9 cellular contexts compared by ENCODE assay signal in the genomic region with DNA sequence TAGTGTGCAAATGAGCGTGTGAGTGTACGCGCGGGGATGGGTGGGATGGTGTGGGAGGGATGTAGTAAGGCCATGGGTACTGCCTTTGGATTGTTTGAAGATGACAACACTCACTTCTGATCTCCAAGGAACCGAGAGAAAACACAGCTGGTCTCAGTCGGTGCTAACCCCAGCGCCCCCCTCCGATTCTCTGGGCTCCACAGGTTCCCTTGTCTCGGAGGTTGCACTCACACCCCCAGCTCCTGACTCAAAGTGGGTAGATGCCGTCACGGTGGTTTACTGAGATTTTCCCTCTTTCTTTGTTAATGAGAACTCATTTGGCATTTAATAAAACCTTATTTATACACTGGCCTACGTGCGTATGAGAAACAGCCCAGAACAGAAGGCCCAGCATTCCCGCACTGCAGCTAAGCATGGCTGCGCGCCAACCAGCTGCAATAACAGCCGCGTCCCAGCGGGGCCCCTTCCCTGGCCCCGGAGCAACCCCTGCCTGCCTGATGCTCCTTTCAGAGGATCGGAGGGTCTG. TPM values are rescaled to one million over a fixed set of nuclear protein-coding genes. Genes with fewer than 3 reads are reported as not detected.
DNase-seq lines count a peak whose midpoint lies in the region; ATAC-seq, FAIRE-seq and TF ChIP-seq lines count a peak whose summit lies in the region.
"Had no signal": no experiment of that assay in that cellular context is flagged by ENCODE, and none has a peak within 500 bp of the region (broad histone marks: within the 10 kb centered on the region; RNA-seq: fewer than 3 reads in every experiment).

No MANE protein-coding gene starts in this region.

- in situ Hi-C loops in KBM-7 (cut with MboI; ENCODE audit: low pct_unique_long_range_greater_than_20kb, low sequenced_read_pairs): no loop called here

- no peak for TF ChIP-seq CTCF in kidney (IDR thresholded peaks at IDR 0.05; ENCODE audit: borderline replicate concordance, extremely low read depth, insufficient read depth)
- no peak for TF ChIP-seq CTCF in GM20000 (IDR thresholded peaks at IDR 0.05; ENCODE audit: extremely low read depth, missing control alignments)

- DNase-seq in EL (peak; percentile 57), brain pericyte (ENCODE audit: low read depth, low spot score) (peak; percentile 99), kidney (peak; percentile 94), sciatic nerve (ENCODE audit: low spot score) (peak; percentile 94), GM20000 (ENCODE audit: low spot score) (no peak), NCI-H2081 (lab: John Stamatoyannopoulos, UW) (no peak), KBM-7 (no peak)
- DNase-seq in NK-92 treated with Interleukin-12 subunit alpha and Interleukin-12 subunit beta, amount 100 ng/mL, for 24 hours (lab: John Stamatoyannopoulos, UW): no peak
- DNase-seq: activated naive CD8-positive, alpha-beta T cell treated with anti-CD3 and anti-CD28 coated beads, Interleukin-2, amount 10 ng/mL, durations not matched to agents 7 days and 5 days had no signal

- H3K36me3 ChIP-seq in kidney (ENCODE audit: control insufficient read depth in 1 of 2, insufficient read depth in 2 of 2, low read length in 2 of 2): no peaks in the 10 kb centered on the region

- H3K9ac ChIP-seq in kidney (ENCODE audit: low read length in 2 of 2): peak overlapping the region in 1 of 2 donors; percentile 37

- H3K27ac ChIP-seq in kidney (ENCODE audit: low read depth in 2 of 2, low read length in 2 of 2): peak overlapping the region; percentile 77 to 87

- peaks cover 22 to 34% of the 10 kb centered on the region in 2 donors for H3K4me1 ChIP-seq in kidney (ENCODE audit: control insufficient read depth in 1 of 2, insufficient read depth in 1 of 2, low read depth in 1 of 2, low read length in 2 of 2)

- intact Hi-C loops in kidney (cut with DNase I) (no loop called here), sciatic nerve (cut with DNase I) (no loop called here)

- ATAC-seq in sciatic nerve: peak; percentile 91

- no peak overlapping the region for H3K4me3 ChIP-seq in kidney (ENCODE audit: low read length in 2 of 2)

- H3K9me3 ChIP-seq in kidney (ENCODE audit: control insufficient read depth in 1 of 2, low read length in 2 of 2): no peaks in the 10 kb centered on the region

- no peak for FAIRE-seq in kidney (lab: Jason Lieb, UNC)

RNA-seq across cellular contexts. Expression of gene ABCA4, which starts 25.8 kb away (rescaled TPM):
- 1.5 TPM for total RNA-seq in kidney
- polyA plus RNA-seq in kidney (ENCODE audit: insufficient read depth, low read depth, low replicate concordance): 2.1 TPM
- 0.40 TPM for total RNA-seq in sciatic nerve
- total RNA-seq: activated naive CD8-positive, alpha-beta T cell treated with anti-CD3 and anti-CD28 coated beads, Interleukin-2, amount 10 ng/mL, durations not matched to agents 7 days and 5 days had no signal

Comparison
In these comparisons a context has a peak if more than half of its experiments do, and no peak if none do; other contexts are left out.
1. DNase-seq: peak in EL (single experiment), brain pericyte (single experiment), kidney (single experiment) and sciatic nerve (single experiment); none in NK-92 treated with Interleukin-12 subunit alpha and Interleukin-12 subunit beta, amount 100 ng/mL, for 24 hours (single experiment), GM20000 (single experiment), NCI-H2081 (0 of 2) and KBM-7 (single experiment).